ENCODE assay signal across 5 cellular contexts in the genomic region with DNA sequence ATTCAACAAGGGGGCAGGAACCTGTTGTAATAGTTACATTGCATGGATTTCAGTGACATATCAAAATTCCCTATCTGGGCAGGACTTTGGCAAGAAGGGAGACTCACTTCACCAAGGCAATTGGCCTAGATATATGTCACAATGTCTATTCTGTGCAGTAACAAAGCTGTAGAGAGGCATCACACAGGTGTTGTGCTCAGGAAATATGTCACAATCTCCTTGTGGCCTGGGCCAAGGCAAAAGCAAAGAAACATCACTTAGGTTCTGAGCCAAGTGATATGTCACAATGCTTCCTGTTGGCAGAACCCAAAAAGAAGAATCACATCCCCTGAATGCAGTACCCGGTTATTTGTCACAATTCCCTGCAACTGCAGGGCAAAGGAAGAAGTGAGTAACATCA.
"Had no signal": no experiment of that assay in that cellular context is flagged by ENCODE, and none has a peak within 500 bp of the region (broad histone marks: within the 10 kb centered on the region; RNA-seq: fewer than 3 reads in every experiment).

No MANE protein-coding gene starts in this region.

- H3K27ac ChIP-seq: HL-60 had no signal

- H3K4me3 ChIP-seq: K562 had no signal

- DNase-seq: IMR-90, KBM-7 had no signal

- ATAC-seq: HepG2, K562 had no signal
